20 cellular contexts compared by ENCODE assay signal in the genomic region with DNA sequence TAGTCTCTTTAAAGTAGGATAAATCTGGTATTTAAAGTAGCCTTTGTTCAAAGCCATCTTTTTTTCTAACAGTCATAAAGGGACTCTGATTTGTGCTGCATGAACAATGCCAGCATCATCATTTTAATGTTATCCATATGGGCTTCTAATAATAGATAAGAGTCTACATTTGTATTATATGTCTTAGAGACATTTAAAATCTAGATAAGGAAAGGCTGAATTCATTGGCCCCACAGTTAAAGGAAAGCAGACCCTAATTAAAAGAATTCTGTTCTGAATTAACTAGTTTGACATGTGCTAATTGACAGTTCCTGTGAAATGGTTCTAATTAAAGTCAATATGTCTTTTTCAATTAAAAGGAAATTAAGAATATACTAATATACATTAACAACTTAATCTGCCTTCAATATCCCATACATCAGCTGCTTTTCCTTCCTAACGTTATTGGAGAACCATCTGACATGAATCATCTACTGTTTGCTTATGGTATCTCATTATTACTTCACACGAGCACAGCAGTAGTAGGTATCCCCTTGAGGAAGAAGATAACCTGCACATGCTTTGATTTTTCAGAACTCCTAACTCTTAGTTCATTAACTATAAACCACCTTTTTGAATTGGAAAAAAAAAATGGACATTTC.
"Had no signal": no experiment of that assay in that cellular context is flagged by ENCODE, and none has a peak within 500 bp of the region (broad histone marks: within the 10 kb centered on the region; RNA-seq: fewer than 3 reads in every experiment).

No MANE protein-coding gene starts in this region.

- ATAC-seq: activated CD8-positive, alpha-beta memory T cell treated with anti-CD3 and anti-CD28 coated beads, Interleukin-2, amount 10 ng/mL, durations not matched to agents 7 days and 5 days; right lobe of liver had no signal

- H3K9me3 ChIP-seq: prostate gland, right lobe of liver had no signal

- H3K27me3 ChIP-seq: adrenal gland, right lobe of liver, transverse colon had no signal

- H3K4me1 ChIP-seq: adrenal gland, prostate gland, right lobe of liver, transverse colon had no signal

- H3K4me2 ChIP-seq: smooth muscle cell had no signal

- H3K4me3 ChIP-seq: adrenal gland, lung, prostate gland, right lobe of liver, smooth muscle cell, transverse colon had no signal

- DNase-seq: activated CD4-positive, alpha-beta T cell treated with anti-CD3 and anti-CD28 coated beads, Interleukin-2, amount 50 U/mL, for 48 hours; activated CD8-positive, alpha-beta memory T cell treated with anti-CD3 and anti-CD28 coated beads, Interleukin-2, amount 10 ng/mL, durations not matched to agents 7 days and 5 days; activated naive CD4-positive, alpha-beta T cell treated with anti-CD3 and anti-CD28 coated beads, Interleukin-2, amount 50 U/mL, for 16 hours; activated T-cell treated with anti-CD3 and anti-CD28 coated beads, Interleukin-2, amount 50 U/mL, for 1 hour; adrenal gland; cortex of kidney; effector CD8-positive, alpha-beta T cell; midbrain; right lobe of liver; stimulated activated CD4-positive, alpha-beta T cell treated with anti-CD3 and anti-CD28 coated beads, Interleukin-4, amount 100 ng/mL, for 4 hours; stimulated activated CD8-positive, alpha-beta memory T cell treated with anti-CD3 and anti-CD28 coated beads, Interleukin-4, amount 100 ng/mL, for 48 hours; stimulated activated naive CD4-positive, alpha-beta T cell treated with Interleukin-2 at 50 U/mL for 16 hours; substantia nigra; T-helper 1 cell; T1000; transverse colon had no signal

- H3K36me3 ChIP-seq: adrenal gland, prostate gland, right lobe of liver, transverse colon had no signal

- H3K27ac ChIP-seq: adrenal gland, prostate gland, right lobe of liver, transverse colon, VCaP had no signal
